8 cellular contexts compared by ENCODE assay signal in genomic region chr12:133130038-133130807, GRCh38. TPM values are rescaled to one million over a fixed set of nuclear protein-coding genes. Genes with fewer than 3 reads are reported as not detected.
A peak's percentile ranks its signal among the peaks of the same experiment; 100 is the strongest.
DNase-seq lines count a peak whose midpoint lies in the region; ATAC-seq and TF ChIP-seq lines count a peak whose summit lies in the region.

TSS of gene ZNF10 (plus strand) at chr12:133130627. CDS start at chr12:133144493, 13,866 bp downstream.
TSS of gene ZNF891 (minus strand) at chr12:133130274. CDS start at chr12:133121918, 8,356 bp downstream.

- peaks cover 64% of the 10 kb centered on the region for H3K36me3 Mint-ChIP-seq in HFFc6 (ENCODE audit: low read depth)
- H3K36me3 Mint-ChIP-seq in activated naive CD8-positive, alpha-beta T cell treated with anti-CD3 and anti-CD28 coated beads for 36 hours = peaks cover 78% of the 10 kb centered on the region
- H3K36me3 Mint-ChIP-seq in osteocyte (ENCODE audit: unreplicated experiment) = peaks cover 58% of the 10 kb centered on the region

- H3K27ac ChIP-seq in thymus (ENCODE audit: low read depth) = peak within 1 kb of the TSS; percentile 99

- no peak for TF ChIP-seq CTCF in HFFc6 (IDR thresholded peaks at IDR 0.05)
- no peak for TF ChIP-seq CTCF in osteocyte (IDR thresholded peaks at IDR 0.05)

- H3K4me1 ChIP-seq in thymus (ENCODE audit: control insufficient read depth, insufficient read depth, low read length) = peaks cover 4% of the 10 kb centered on the region

- intact Hi-C loops in head of caudate nucleus (cut with DNase I) = loop anchor here (5.0 kb wide), 1 partner anchor 53 kb away; no protein-coding TSS in a partner anchor

- H3K27me3 Mint-ChIP-seq in HFFc6 (ENCODE audit: insufficient read depth) (peaks cover 4% of the 10 kb centered on the region; the same call in 1 of the 2 replicates), osteocyte (ENCODE audit: unreplicated experiment) (no peaks in the 10 kb centered on the region)
- H3K27me3 Mint-ChIP-seq in activated naive CD8-positive, alpha-beta T cell treated with anti-CD3 and anti-CD28 coated beads for 36 hours = no peaks in the 10 kb centered on the region

- ATAC-seq in SK-N-SH treated with all-trans-retinoic acid at 6 μM for 48 hours = peak; percentile 98

- peaks cover 74% of the 10 kb centered on the region for H3K9me3 Mint-ChIP-seq in HFFc6
- peaks cover 44% of the 10 kb centered on the region for H3K9me3 Mint-ChIP-seq in activated naive CD8-positive, alpha-beta T cell treated with anti-CD3 and anti-CD28 coated beads for 36 hours
- peaks cover 37% of the 10 kb centered on the region for H3K9me3 Mint-ChIP-seq in osteocyte (ENCODE audit: unreplicated experiment)

- H3K36me3 ChIP-seq in thymus (ENCODE audit: control insufficient read depth, insufficient read depth) = peaks cover 16% of the 10 kb centered on the region

- peak; percentile 90 for DNase-seq in GM04504 (ENCODE audit: low read depth)
- peak; percentile 93 for DNase-seq in HFFc6
- peak; percentile 96 for DNase-seq in NAMALWA (ENCODE audit: low spot score)
- peak; percentile 97 for DNase-seq in activated naive CD8-positive, alpha-beta T cell treated with anti-CD3 and anti-CD28 coated beads for 36 hours
- peak; percentile 89 to 98 (median 96) for DNase-seq in head of caudate nucleus
- peak; percentile 98 for DNase-seq in osteocyte (ENCODE audit: extremely low spot score, unreplicated experiment)

- H3K27ac Mint-ChIP-seq in HFFc6 (peak within 1 kb of the TSS; percentile 99), osteocyte (ENCODE audit: unreplicated experiment) (peak within 1 kb of the TSS; percentile 99)
- peak within 1 kb of the TSS; percentile 99 for H3K27ac Mint-ChIP-seq in activated naive CD8-positive, alpha-beta T cell treated with anti-CD3 and anti-CD28 coated beads for 36 hours

- H3K4me3 Mint-ChIP-seq in HFFc6 = peak within 1 kb of the TSS; percentile 98
- peak within 1 kb of the TSS; percentile 94 for H3K4me3 Mint-ChIP-seq in activated naive CD8-positive, alpha-beta T cell treated with anti-CD3 and anti-CD28 coated beads for 36 hours
- peak within 1 kb of the TSS; percentile 96 for H3K4me3 Mint-ChIP-seq in osteocyte (ENCODE audit: unreplicated experiment)

- WGBS in thymus = under 1% methylated on average over 87 of the region's 87 CpGs

- H3K9me3 ChIP-seq in thymus (ENCODE audit: control insufficient read depth) = peaks cover 8% of the 10 kb centered on the region

- H3K4me1 Mint-ChIP-seq in HFFc6 (ENCODE audit: low read depth) (peaks cover 11% of the 10 kb centered on the region), osteocyte (ENCODE audit: unreplicated experiment) (peaks cover 15% of the 10 kb centered on the region)
- peaks cover 12% of the 10 kb centered on the region for H3K4me1 Mint-ChIP-seq in activated naive CD8-positive, alpha-beta T cell treated with anti-CD3 and anti-CD28 coated beads for 36 hours

- no peaks in the 10 kb centered on the region for H3K27me3 ChIP-seq in thymus (ENCODE audit: control insufficient read depth, insufficient read depth)

- H3K4me3 ChIP-seq in thymus (ENCODE audit: low read length) = peak within 1 kb of the TSS; percentile 92

TF ChIP-seq in SK-N-SH treated with all-trans-retinoic acid at 6 μM for 48 hours, 23 proteins besides CTCF, POLR2A, EP300 and RAD21:
- TF ChIP-seq RARB (CRISPR knock-in tag; IDR thresholded peaks at IDR 0.05) (no peak), ZNF565 (CRISPR knock-in tag; conservative IDR thresholded peaks at IDR 0.05; ENCODE audit: low read depth) (peak; percentile 52; the same call in 1 of the 2 replicates)

RNA-seq across cellular contexts. Expression of gene ZNF10, which starts in this region (rescaled TPM):
- 1 to 10 TPM; 3.6 to 4.8 (median 4.1) TPM for total RNA-seq in HFFc6 (2021; fragmentation: NEBNext Ultra II Directional; extraction: Animal tissue kit (Norgen Biotek cat#: 25700))
- 1 to 10 TPM; 4.8 to 7.2 TPM for total RNA-seq in activated naive CD8-positive, alpha-beta T cell treated with anti-CD3 and anti-CD28 coated beads for 36 hours
- 17.3 and 18.4 TPM in 2 replicates for total RNA-seq in osteocyte
- 15.2 TPM for polyA plus RNA-seq in thymus

RNA-seq across cellular contexts. Expression of gene ZNF891, which starts in this region (rescaled TPM):
- total RNA-seq in HFFc6 (2021; fragmentation: NEBNext Ultra II Directional; extraction: Animal tissue kit (Norgen Biotek cat#: 25700)) = under 1 TPM; 0.59 to 0.70 (median 0.62) TPM
- 1 to 10 TPM; 1.4 TPM for total RNA-seq in activated naive CD8-positive, alpha-beta T cell treated with anti-CD3 and anti-CD28 coated beads for 36 hours
- 2.1 and 2.3 TPM in 2 replicates for total RNA-seq in osteocyte
- polyA plus RNA-seq in thymus = 1.4 TPM

Comparison
In these comparisons a context has a peak if more than half of its experiments do, and no peak if none do; other contexts are left out.
1. Peak in every context shown above with its lines: DNase-seq, ATAC-seq, H3K4me3 ChIP-seq and H3K27ac ChIP-seq.